In the genomic region with DNA sequence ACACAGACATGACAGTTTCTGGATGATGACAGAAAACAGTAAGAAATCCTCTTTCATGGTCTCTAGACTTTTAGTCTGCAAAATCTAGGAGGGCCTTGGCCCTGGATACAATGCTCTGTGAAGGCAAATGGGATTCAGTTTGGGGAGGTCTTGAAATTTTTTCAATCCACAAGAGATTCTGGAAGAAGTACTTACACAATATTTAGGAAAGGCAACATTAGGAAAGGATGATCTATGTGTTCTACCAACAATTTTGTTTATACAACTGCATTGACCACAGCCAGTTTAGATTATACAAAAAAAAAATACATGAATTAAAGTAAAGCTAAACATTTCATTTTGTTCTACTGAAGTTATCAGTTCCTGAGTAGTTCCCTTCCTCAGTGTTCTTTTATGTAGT, we compare ENCODE assay signal across 27 cellular contexts.
"Had no signal": no experiment of that assay in that cellular context is flagged by ENCODE, and none has a peak within 500 bp of the region (broad histone marks: within the 10 kb centered on the region; RNA-seq: fewer than 3 reads in every experiment).

No MANE protein-coding gene starts in this region.

- H3K36me3 ChIP-seq: colonic mucosa, esophagus muscularis mucosa, neural progenitor cell, prostate gland, right atrium auricular region, suprapubic skin, transverse colon, upper lobe of right lung, vagina had no signal

- DNase-seq: colonic mucosa; effector memory CD4-positive, alpha-beta T cell; foreskin keratinocyte; heart left ventricle; kidney; mesendoderm; midbrain; naive thymus-derived CD4-positive, alpha-beta T cell; stimulated activated CD4-positive, alpha-beta T cell treated with anti-CD3 and anti-CD28 coated beads, Interleukin-12 subunit alpha, Interleukin-12 subunit beta, amount 100 ng/mL, for 4 hours; stimulated activated CD4-positive, alpha-beta T cell treated with anti-CD3 and anti-CD28 coated beads, Interleukin-1b, Interleukin-23, amount 100 ng/mL, for 48 hours; stimulated activated CD4-positive, alpha-beta T cell treated with anti-CD3 and anti-CD28 coated beads, Interleukin-4, amount 100 ng/mL, for 1 hour; stimulated activated CD8-positive, alpha-beta memory T cell treated with anti-CD3 and anti-CD28 coated beads, Interleukin-4, amount 100 ng/mL, for 48 hours; stimulated activated naive CD4-positive, alpha-beta T cell; stimulated activated naive CD8-positive, alpha-beta T cell treated with anti-CD3 and anti-CD28 coated beads, Interleukin-15, amount 100 ng/mL, for 72 hours; transverse colon; upper lobe of right lung had no signal

- H2AFZ ChIP-seq: hepatocyte, neural progenitor cell had no signal

- H3K9me3 ChIP-seq: colonic mucosa, esophagus muscularis mucosa, gastroesophageal sphincter, heart left ventricle, prostate gland, right atrium auricular region, suprapubic skin, transverse colon, upper lobe of right lung, vagina had no signal

- H3K4me2 ChIP-seq: hepatocyte, neural progenitor cell, smooth muscle cell had no signal

- H3K9ac ChIP-seq: neural progenitor cell had no signal

- H3K4me1 ChIP-seq: colonic mucosa, esophagus muscularis mucosa, foreskin keratinocyte, gastroesophageal sphincter, prostate gland, right atrium auricular region, suprapubic skin, transverse colon, upper lobe of right lung, vagina had no signal

- H3K27me3 ChIP-seq: colonic mucosa, esophagus muscularis mucosa, foreskin keratinocyte, gastroesophageal sphincter, heart left ventricle, hepatocyte, neural progenitor cell, right atrium auricular region, suprapubic skin, transverse colon, upper lobe of right lung, vagina had no signal

- H3K27ac ChIP-seq: colonic mucosa, esophagus muscularis mucosa, foreskin keratinocyte, gastroesophageal sphincter, heart left ventricle, hepatocyte, neural progenitor cell, prostate gland, right atrium auricular region, suprapubic skin, transverse colon, upper lobe of right lung, vagina had no signal

- ATAC-seq: foreskin keratinocyte; gastroesophageal sphincter; heart left ventricle; left lobe of liver; naive thymus-derived CD4-positive, alpha-beta T cell; sciatic nerve; stimulated activated naive CD8-positive, alpha-beta T cell treated with anti-CD3 and anti-CD28 coated beads, Interleukin-15, amount 100 ng/mL, for 72 hours; upper lobe of right lung had no signal

- H3K4me3 ChIP-seq: colonic mucosa, esophagus muscularis mucosa, gastroesophageal sphincter, heart left ventricle, hepatocyte, neural progenitor cell, prostate gland, right atrium auricular region, smooth muscle cell, suprapubic skin, transverse colon, upper lobe of right lung, vagina had no signal
